Comparison of ENCODE assay signal across 17 cellular contexts in genomic region chr5:133775584-133776304, GRCh38.
A peak's percentile ranks its signal among the peaks of the same experiment; 100 is the strongest.
DNase-seq lines count a peak whose midpoint lies in the region; ATAC-seq and TF ChIP-seq lines count a peak whose summit lies in the region.
"Had no signal": no experiment of that assay in that cellular context is flagged by ENCODE, and none has a peak within 500 bp of the region (broad histone marks: within the 10 kb centered on the region; RNA-seq: fewer than 3 reads in every experiment).

No MANE protein-coding gene starts in this region.

- H3K4me1 Mint-ChIP-seq in activated naive CD8-positive, alpha-beta T cell treated with anti-CD3 and anti-CD28 coated beads, Interleukin-2, amount 50 U/mL, for 24 hours, result no peaks in the 10 kb centered on the region
- no peaks in the 10 kb centered on the region for H3K4me1 Mint-ChIP-seq in activated naive CD8-positive, alpha-beta T cell treated with anti-CD3 and anti-CD28 coated beads for 36 hours
- no peaks in the 10 kb centered on the region for H3K4me1 Mint-ChIP-seq in endodermal cell
- H3K4me1 Mint-ChIP-seq in stimulated activated memory B cell treated with anti-CD40 and anti-IgM and Interleukin-4, amounts not matched to agents 10 μg/mL and 1 μg/mL and 100 μg/mL, for 72 hours, result no peaks in the 10 kb centered on the region
- H3K4me1 Mint-ChIP-seq: IgD-negative memory B cell had no signal

- no peaks in the 10 kb centered on the region for H3K36me3 Mint-ChIP-seq in activated naive CD8-positive, alpha-beta T cell treated with anti-CD3 and anti-CD28 coated beads, Interleukin-2, amount 50 U/mL, for 24 hours (ENCODE audit: low read depth)
- H3K36me3 Mint-ChIP-seq in activated naive CD8-positive, alpha-beta T cell treated with anti-CD3 and anti-CD28 coated beads for 36 hours, result no peaks in the 10 kb centered on the region
- no peaks in the 10 kb centered on the region for H3K36me3 Mint-ChIP-seq in endodermal cell (ENCODE audit: low read depth)
- H3K36me3 Mint-ChIP-seq in stimulated activated memory B cell treated with anti-CD40 and anti-IgM and Interleukin-4, amounts not matched to agents 10 μg/mL and 1 μg/mL and 100 μg/mL, for 72 hours, result no peaks in the 10 kb centered on the region
- H3K36me3 Mint-ChIP-seq: IgD-negative memory B cell had no signal

- no peaks in the 10 kb centered on the region for H3K36me3 ChIP-seq in endodermal cell (ENCODE audit: control insufficient read depth, insufficient read depth, low read length)
- no peaks in the 10 kb centered on the region for H3K36me3 ChIP-seq in brain microvascular endothelial cell (replicated peaks)

- H3K27ac Mint-ChIP-seq in activated naive CD8-positive, alpha-beta T cell treated with anti-CD3 and anti-CD28 coated beads, Interleukin-2, amount 50 U/mL, for 24 hours, result no peak overlapping the region
- H3K27ac Mint-ChIP-seq in activated naive CD8-positive, alpha-beta T cell treated with anti-CD3 and anti-CD28 coated beads for 36 hours, result no peak overlapping the region
- H3K27ac Mint-ChIP-seq in endodermal cell, result no peak overlapping the region
- no peak overlapping the region for H3K27ac Mint-ChIP-seq in stimulated activated memory B cell treated with anti-CD40 and anti-IgM and Interleukin-4, amounts not matched to agents 10 μg/mL and 1 μg/mL and 100 μg/mL, for 72 hours
- H3K27ac Mint-ChIP-seq: CD4-positive, alpha-beta T cell; HFFc6; IgD-negative memory B cell had no signal

- H3K27me3 Mint-ChIP-seq in activated naive CD8-positive, alpha-beta T cell treated with anti-CD3 and anti-CD28 coated beads, Interleukin-2, amount 50 U/mL, for 24 hours, result no peaks in the 10 kb centered on the region
- H3K27me3 Mint-ChIP-seq in activated naive CD8-positive, alpha-beta T cell treated with anti-CD3 and anti-CD28 coated beads for 36 hours, result no peaks in the 10 kb centered on the region
- H3K27me3 Mint-ChIP-seq in endodermal cell (ENCODE audit: insufficient read depth), result peaks cover 12% of the 10 kb centered on the region
- peaks cover 7% of the 10 kb centered on the region for H3K27me3 Mint-ChIP-seq in stimulated activated memory B cell treated with anti-CD40 and anti-IgM and Interleukin-4, amounts not matched to agents 10 μg/mL and 1 μg/mL and 100 μg/mL, for 72 hours

- WGBS in endodermal cell (ENCODE audit: insufficient coverage in 1 of 2, insufficient read length in 1 of 2), 2 experiments, result 85 to 100% methylated on average over 1 to 2 of the region's 2 CpGs

- peak; percentile 57 for ATAC-seq in activated naive CD8-positive, alpha-beta T cell treated with anti-CD3 and anti-CD28 coated beads, Interleukin-2, amount 50 U/mL, for 24 hours
- peak; percentile 34 for ATAC-seq in stimulated activated memory B cell treated with anti-CD40 and anti-IgM and Interleukin-4, amounts not matched to agents 10 μg/mL and 1 μg/mL and 100 μg/mL, for 72 hours
- ATAC-seq: A549, HCT116, HepG2 had no signal

- no peaks in the 10 kb centered on the region for H3K4me1 ChIP-seq in endodermal cell (ENCODE audit: control insufficient read depth, insufficient read depth, low read length)
- H3K4me1 ChIP-seq: A549, Caco-2 had no signal

- H3K9me3 ChIP-seq in endodermal cell (ENCODE audit: control insufficient read depth, low read length), result peaks cover 7% of the 10 kb centered on the region

- H3K4me3 Mint-ChIP-seq in activated naive CD8-positive, alpha-beta T cell treated with anti-CD3 and anti-CD28 coated beads, Interleukin-2, amount 50 U/mL, for 24 hours, result no peak overlapping the region
- no peak overlapping the region for H3K4me3 Mint-ChIP-seq in activated naive CD8-positive, alpha-beta T cell treated with anti-CD3 and anti-CD28 coated beads for 36 hours
- no peak overlapping the region for H3K4me3 Mint-ChIP-seq in endodermal cell
- H3K4me3 Mint-ChIP-seq in stimulated activated memory B cell treated with anti-CD40 and anti-IgM and Interleukin-4, amounts not matched to agents 10 μg/mL and 1 μg/mL and 100 μg/mL, for 72 hours, result no peak overlapping the region
- H3K4me3 Mint-ChIP-seq: CD4-positive, alpha-beta T cell; HFFc6; IgD-negative memory B cell had no signal

- no peak overlapping the region for H3K27ac ChIP-seq in endodermal cell (ENCODE audit: low read depth, low read length)
- no peak overlapping the region for H3K27ac ChIP-seq in brain microvascular endothelial cell
- H3K27ac ChIP-seq: 22Rv1, A549, C4-2B had no signal

- no peak for TF ChIP-seq CTCF in endodermal cell (conservative IDR thresholded peaks at IDR 0.05)
- TF ChIP-seq CTCF in brain microvascular endothelial cell (IDR thresholded peaks at IDR 0.05; ENCODE audit: low read depth, low read length, missing control alignments), result no peak

- H3K9ac ChIP-seq in endodermal cell (ENCODE audit: extremely low read depth, low read length, poor library complexity, severe bottlenecking), result no peak overlapping the region

- H3K27me3 ChIP-seq in endodermal cell (ENCODE audit: control insufficient read depth, insufficient read depth, low read length, poor library complexity, severe bottlenecking), result peaks cover 17% of the 10 kb centered on the region
- no peaks in the 10 kb centered on the region for H3K27me3 ChIP-seq in brain microvascular endothelial cell (replicated peaks)

- DNase-seq in activated naive CD8-positive, alpha-beta T cell treated with anti-CD3 and anti-CD28 coated beads, Interleukin-2, amount 50 U/mL, for 24 hours, result no peak
- no peak for DNase-seq in activated naive CD8-positive, alpha-beta T cell treated with anti-CD3 and anti-CD28 coated beads for 36 hours
- DNase-seq in endodermal cell, result peak; percentile 43
- DNase-seq in brain microvascular endothelial cell, result no peak
- DNase-seq in OCI-M2 (lab: John Stamatoyannopoulos, UW; ENCODE audit: unreplicated experiment), result no peak
- DNase-seq in activated CD4-positive, alpha-beta T cell treated with anti-CD3 and anti-CD28 coated beads, Interleukin-2, amount 50 U/mL, for 1 hour, result no peak
- DNase-seq: AML-193; Caco-2; CD4-positive, alpha-beta T cell; HFFc6 had no signal

- no peak overlapping the region for H3K4me3 ChIP-seq in endodermal cell (ENCODE audit: low read length)
- H3K4me3 ChIP-seq in brain microvascular endothelial cell (ENCODE audit: low read depth, low read length), result no peak overlapping the region
- H3K4me3 ChIP-seq: A549 had no signal

- H3K9me3 Mint-ChIP-seq in activated naive CD8-positive, alpha-beta T cell treated with anti-CD3 and anti-CD28 coated beads, Interleukin-2, amount 50 U/mL, for 24 hours, result no peaks in the 10 kb centered on the region
- no peaks in the 10 kb centered on the region for H3K9me3 Mint-ChIP-seq in activated naive CD8-positive, alpha-beta T cell treated with anti-CD3 and anti-CD28 coated beads for 36 hours
- peaks cover 6% of the 10 kb centered on the region for H3K9me3 Mint-ChIP-seq in endodermal cell
- peaks cover 4% of the 10 kb centered on the region for H3K9me3 Mint-ChIP-seq in stimulated activated memory B cell treated with anti-CD40 and anti-IgM and Interleukin-4, amounts not matched to agents 10 μg/mL and 1 μg/mL and 100 μg/mL, for 72 hours
- H3K9me3 Mint-ChIP-seq: CD4-positive, alpha-beta T cell had no signal

- in situ Hi-C loops in brain microvascular endothelial cell (cut with HindIII; ENCODE audit: low pct_ligation_motif_present, low sequenced_read_pairs), result no loop called here
